ENCODE assay signal across 1 cellular context in genomic region chr19:33551676-33552075, GRCh38.
TF ChIP-seq lines count a peak whose summit lies in the region.

No MANE protein-coding gene starts in this region.

TF ChIP-seq in IMR-90, 13 proteins besides CTCF, POLR2A, EP300 and RAD21 (continued from another document):
- TF ChIP-seq ELK1 (IDR thresholded peaks at IDR 0.05; ENCODE audit: borderline replicate concordance, low read depth, low read length), result no peak
- no peak for TF ChIP-seq USF2 (IDR thresholded peaks at IDR 0.05; ENCODE audit: low read depth, low read length)
- no peak for TF ChIP-seq RFX5 (IDR thresholded peaks at IDR 0.05; ENCODE audit: low read depth, low read length)
- no peak for TF ChIP-seq BHLHE40 (IDR thresholded peaks at IDR 0.05; ENCODE audit: low read depth, low read length)
TF ChIP-seq in IMR-90: peak in this region for 0.
